27 cellular contexts compared by ENCODE assay signal in genomic region chr6:109865968-109866367, GRCh38.
DNase-seq lines count a peak whose midpoint lies in the region; ATAC-seq and TF ChIP-seq lines count a peak whose summit lies in the region.
"Had no signal": no experiment of that assay in that cellular context is flagged by ENCODE, and none has a peak within 500 bp of the region (broad histone marks: within the 10 kb centered on the region; RNA-seq: fewer than 3 reads in every experiment).

No MANE protein-coding gene starts in this region.

- no CpG with 5 or more reads among the region's 4 CpGs for WGBS in H9 (ENCODE audit: extremely low coverage, insufficient read length, low lambda C conversion rate)

- H3K18ac ChIP-seq in H9 (ENCODE audit: insufficient read length, low read depth, low read length), result no peak overlapping the region

- no peak overlapping the region for H2AFZ ChIP-seq in H9 (ENCODE audit: low read length)

- intact Hi-C loops in MCF 10A (cut with micrococcal nuclease), result loop anchor here (1.0 kb wide), 1 partner anchor 161 kb away; no protein-coding TSS in a partner anchor
- intact Hi-C loops in breast epithelium (cut with DNase I; ENCODE audit: low total_unique reads), result no loop called here
- intact Hi-C loops in CD14-positive monocyte (cut with micrococcal nuclease), result no loop called here

- H3K4ac ChIP-seq in H9 (ENCODE audit: low read depth, low read length), result no peak overlapping the region

- ATAC-seq in WTC11 (peak; percentile 86), GM18868 (IDR thresholded peaks at IDR 0.05; ENCODE audit: unreplicated experiment) (no peak), HG02852 (IDR thresholded peaks at IDR 0.05; ENCODE audit: unreplicated experiment) (no peak)
- ATAC-seq: effector memory CD8-positive, alpha-beta T cell; HCT116 had no signal

- no peak overlapping the region for H3K9ac ChIP-seq in H9 (ENCODE audit: extremely low read depth, insufficient read length, low read length)
- H3K9ac ChIP-seq: BLaER1 treated with 17β-estradiol and CSF1 and Interleukin-3, amounts not matched to agents 10 nM and 100 nM; KMS-11 had no signal

- H3K36me3 ChIP-seq in breast epithelium, result no peaks in the 10 kb centered on the region
- H3K36me3 ChIP-seq: BLaER1 treated with 17β-estradiol and CSF1 and Interleukin-3, amounts not matched to agents 10 nM and 100 nM; tibial nerve had no signal

- H3K4me1 Mint-ChIP-seq in MCF 10A (ENCODE audit: insufficient read depth, unreplicated experiment) (no peaks in the 10 kb centered on the region), H9 (peaks cover 25% of the 10 kb centered on the region in 2 experiments), WTC11 (peaks cover 36% of the 10 kb centered on the region), CD14-positive monocyte (peaks cover 1% of the 10 kb centered on the region)

- H3K27ac Mint-ChIP-seq in MCF 10A (ENCODE audit: low read depth, unreplicated experiment) (no peak overlapping the region), H9 (peak overlapping the region in 1 of 3 experiments; percentile 28; a peak in 1 of 7 replicates), WTC11 (no peak overlapping the region), CD14-positive monocyte (no peak overlapping the region)
- H3K27ac Mint-ChIP-seq: activated naive CD8-positive, alpha-beta T cell; effector memory CD8-positive, alpha-beta T cell; nephron; T-helper 1 cell treated with Interleukin-12 subunit alpha and Interleukin-12 subunit beta and Interleukin-4 antibody, amounts not matched to agents 30 μg/mL and 1 μg/mL, for 36 hours had no signal

- H3K27ac ChIP-seq in breast epithelium (no peak overlapping the region), H9 (ENCODE audit: insufficient read length, low read depth, low read length) (no peak overlapping the region)
- H3K27ac ChIP-seq: BLaER1 treated with 17β-estradiol and CSF1 and Interleukin-3, amounts not matched to agents 10 nM and 100 nM; KMS-11; RWPE1 had no signal

- H3K27me3 Mint-ChIP-seq in MCF 10A (ENCODE audit: insufficient read depth, unreplicated experiment) (no peaks in the 10 kb centered on the region), H9 (ENCODE audit: low read depth) (no peaks in the 10 kb centered on the region), WTC11 (ENCODE audit: low read depth) (0 out of 2 replicates have a peak, but pooled peaks cover 4% of the 10 kb centered on the region), CD14-positive monocyte (ENCODE audit: low read depth in 3 of 3) (peaks cover 6 to 17% (median 7%) of the 10 kb centered on the region in 3 donors)

- CTCF ChIA-PET in MCF 10A (lab: Yijun Ruan, JAX), result interaction anchor here (0.6 to 1.0 kb wide), 2 partner anchors 23 to 173 kb away, joined by 3 to 4 read pairs; no protein-coding TSS in a partner anchor
- CTCF ChIA-PET in WTC11 (lab: Charles Lee), result interaction anchor here (0.5 to 2.0 kb wide), 5 partner anchors 82 to 174 kb away, joined by 3 to 9 read pairs (median 3); no protein-coding TSS in a partner anchor

- H3K4me2 ChIP-seq in H9 (ENCODE audit: insufficient read depth, insufficient read length, low read length), result no peak overlapping the region
- H3K4me2 ChIP-seq: BLaER1 treated with 17β-estradiol and CSF1 and Interleukin-3, amounts not matched to agents 10 nM and 100 nM; KMS-11; smooth muscle cell had no signal

- POLR2A ChIA-PET in MCF 10A (lab: Yijun Ruan, JAX), result interaction anchor here (0.5 kb wide), 1 partner anchor 11 kb away, joined by 3 read pairs; no protein-coding TSS in a partner anchor
- POLR2A ChIA-PET in WTC11 (lab: Charles Lee), result interaction anchor here (0.6 kb wide), 1 partner anchor 74 kb away, joined by 3 read pairs; no protein-coding TSS in a partner anchor

- no TSS peak for BruUV-seq in MCF 10A (replicated peaks; lab: Mats Ljungman, UMichigan)

- no peak overlapping the region for H3T11ph ChIP-seq in H9 (ENCODE audit: low read length)

- H2BK20ac ChIP-seq in H9 (ENCODE audit: low read depth, low read length, poor library complexity, severe bottlenecking), result no peak overlapping the region

- no peaks in the 10 kb centered on the region for H3K79me1 ChIP-seq in H9 (ENCODE audit: insufficient read depth, low read depth, low read length, poor library complexity, severe bottlenecking)

- no peak overlapping the region for H2BK120ac ChIP-seq in H9 (ENCODE audit: low read depth, low read length, poor library complexity, severe bottlenecking)

- H3K27me3 ChIP-seq in breast epithelium (no peaks in the 10 kb centered on the region), H9 (ENCODE audit: insufficient read depth, low read length) (no peaks in the 10 kb centered on the region)
- H3K27me3 ChIP-seq: BLaER1 treated with 17β-estradiol and CSF1 and Interleukin-3, amounts not matched to agents 10 nM and 100 nM; tibial nerve had no signal

- H3K9me3 Mint-ChIP-seq in MCF 10A (ENCODE audit: unreplicated experiment) (no peaks in the 10 kb centered on the region), H9 (peaks cover 15 to 25% of the 10 kb centered on the region in 2 experiments), WTC11 (peaks cover 31% of the 10 kb centered on the region), CD14-positive monocyte (peaks cover 8 to 18% (median 14%) of the 10 kb centered on the region in 7 donors)
- H3K9me3 Mint-ChIP-seq: effector memory CD8-positive, alpha-beta T cell; T-helper 1 cell treated with Interleukin-12 subunit alpha and Interleukin-12 subunit beta and Interleukin-4 antibody, amounts not matched to agents 30 μg/mL and 1 μg/mL, for 36 hours had no signal

- H3K23me2 ChIP-seq in H9 (ENCODE audit: insufficient read length, low read depth, low read length, poor library complexity, severe bottlenecking), result no peaks in the 10 kb centered on the region

- H3K9me3 ChIP-seq in breast epithelium (no peaks in the 10 kb centered on the region), H9 (ENCODE audit: control insufficient read depth, low read depth, low read length) (peaks cover 9% of the 10 kb centered on the region)

- no peak overlapping the region for H3K14ac ChIP-seq in H9 (ENCODE audit: insufficient read depth, low read length)

- no peak overlapping the region for H3K23ac ChIP-seq in H9 (ENCODE audit: insufficient read length, low read depth, low read length)

- no peak for TF ChIP-seq POLR2A in breast epithelium (IDR thresholded peaks at IDR 0.05)

- H2BK12ac ChIP-seq in H9 (ENCODE audit: insufficient read length, low read depth, low read length), result no peak overlapping the region

- H3K4me3 ChIP-seq in breast epithelium, result no peak overlapping the region
- H3K4me3 ChIP-seq: BLaER1 treated with 17β-estradiol and CSF1 and Interleukin-3, amounts not matched to agents 10 nM and 100 nM; smooth muscle cell; tibial nerve had no signal

- H2BK15ac ChIP-seq in H9 (ENCODE audit: low read depth, low read length), result no peak overlapping the region

- no peaks in the 10 kb centered on the region for H4K20me1 ChIP-seq in H9 (ENCODE audit: control insufficient read depth, insufficient read depth, insufficient read length)
- H4K20me1 ChIP-seq: BLaER1 treated with 17β-estradiol and CSF1 and Interleukin-3, amounts not matched to agents 10 nM and 100 nM had no signal

- H3K36me3 Mint-ChIP-seq in MCF 10A (ENCODE audit: insufficient read depth, unreplicated experiment) (no peaks in the 10 kb centered on the region), H9 (ENCODE audit: insufficient read depth in 1 of 3, low read depth in 3 of 3) (peaks cover 14 to 19% (median 16%) of the 10 kb centered on the region in 3 experiments), WTC11 (peaks cover 30% of the 10 kb centered on the region), CD14-positive monocyte (no peaks in the 10 kb centered on the region)
- H3K36me3 Mint-ChIP-seq: activated naive CD8-positive, alpha-beta T cell had no signal

- H2AK5ac ChIP-seq in H9 (ENCODE audit: insufficient read length, low read length), result no peak overlapping the region

- TF ChIP-seq CTCF in MCF 10A (IDR thresholded peaks at IDR 0.05; ENCODE audit: unreplicated experiment) (no peak), breast epithelium (IDR thresholded peaks at IDR 0.05) (no peak), H9 (conservative IDR thresholded peaks at IDR 0.05) (peak; percentile 63), WTC11 (IDR thresholded peaks at IDR 0.05) (no peak; the same call in 1 of the 2 replicates), CD14-positive monocyte (IDR thresholded peaks at IDR 0.05) (no peak)

- H3K79me2 ChIP-seq in H9 (ENCODE audit: insufficient read depth, low read length), result no peaks in the 10 kb centered on the region

- no peak overlapping the region for H4K91ac ChIP-seq in H9 (ENCODE audit: insufficient read length, low read depth, low read length)

- no peak overlapping the region for H2BK5ac ChIP-seq in H9 (ENCODE audit: insufficient read length, low read length)

- DNase-seq in MCF 10A (ENCODE audit: unreplicated experiment), result peak; percentile 1
- no peak for DNase-seq in breast epithelium (ENCODE audit: low spot score in 2 of 2)
- DNase-seq in H9, result peak; percentile 70
- DNase-seq in WTC11 (ENCODE audit: low spot score), result peak; percentile 61
- no peak for DNase-seq in CD14-positive monocyte (ENCODE audit: low spot score)
- DNase-seq: activated CD4-positive, CD25-positive, alpha-beta regulatory T cell treated with anti-CD3 and anti-CD28 coated beads, Interleukin-2, amount 50 U/mL, for 72 hours; activated T-cell treated with anti-CD3 and anti-CD28 coated beads for 4 hours; aorta; caudate nucleus; cortex of kidney; effector memory CD8-positive, alpha-beta T cell; head of caudate nucleus; NCI-H1436; stimulated activated CD4-positive, alpha-beta T cell treated with anti-CD3 and anti-CD28 coated beads, Interleukin-1b, Interleukin-23, amount 100 ng/mL, for 48 hours; stimulated activated CD8-positive, alpha-beta memory T cell treated with anti-CD3 and anti-CD28 coated beads, Interleukin-4, amount 100 ng/mL, for 48 hours had no signal

- no peak overlapping the region for H4K8ac ChIP-seq in H9 (replicated peaks; ENCODE audit: insufficient read length, low read depth, low read length)

- H3K56ac ChIP-seq in H9 (ENCODE audit: insufficient read length, low read depth, low read length), result no peak overlapping the region

- H3K4me3 Mint-ChIP-seq in MCF 10A (ENCODE audit: unreplicated experiment) (no peak overlapping the region), H9 (no peak overlapping the region), WTC11 (no peak overlapping the region), CD14-positive monocyte (no peak overlapping the region)
- H3K4me3 Mint-ChIP-seq: activated naive CD8-positive, alpha-beta T cell; effector memory CD8-positive, alpha-beta T cell; nephron; T-helper 1 cell treated with Interleukin-12 subunit alpha and Interleukin-12 subunit beta and Interleukin-4 antibody, amounts not matched to agents 30 μg/mL and 1 μg/mL, for 36 hours had no signal

- no peak overlapping the region for H4K5ac ChIP-seq in H9 (ENCODE audit: insufficient read length, low read depth, low read length)

- no peaks in the 10 kb centered on the region for H3K4me1 ChIP-seq in breast epithelium
- peaks cover 6% of the 10 kb centered on the region; the same call in 1 of the 2 replicates for H3K4me1 ChIP-seq in H9 (ENCODE audit: insufficient read depth, low read length)
- H3K4me1 ChIP-seq: Caco-2 had no signal

Comparison
In these comparisons a context has a peak if more than half of its experiments do, and no peak if none do; other contexts are left out.
1. DNase-seq: peak in MCF 10A (single experiment), H9 (single experiment) and WTC11 (single experiment); none in breast epithelium (0 of 2) and CD14-positive monocyte (single experiment).